9 cellular contexts compared by ENCODE assay signal in genomic region chr12:113359939-113360748, GRCh38. TPM values are rescaled to one million over a fixed set of nuclear protein-coding genes. Genes with fewer than 3 reads are reported as not detected.
DNase-seq lines count a peak whose midpoint lies in the region; ATAC-seq and TF ChIP-seq lines count a peak whose summit lies in the region.
"Had no signal": no experiment of that assay in that cellular context is flagged by ENCODE, and none has a peak within 500 bp of the region (broad histone marks: within the 10 kb centered on the region; RNA-seq: fewer than 3 reads in every experiment).

No MANE protein-coding gene starts in this region.

- CTCF ChIA-PET in GM10248 (lab: Yijun Ruan, JAX): interaction anchor here (1.0 to 1.1 kb wide), 2 partner anchors 10 to 11 kb away, joined by 3 read pairs; no protein-coding TSS in a partner anchor

- H3K27ac Mint-ChIP-seq in activated T-helper 2 cell treated with anti-CD3 and anti-CD28 coated beads, Interferon-gamma antibody, Interleukin-2, Interleukin-4, amounts not matched to agents 10 μg/mL and 5 μg/mL and 100 μg/mL, durations not matched to agents 14 hours and 24 hours and 36 hours: no peak overlapping the region

- H3K9me3 ChIP-seq in heart right ventricle (no peaks in the 10 kb centered on the region), upper lobe of left lung (no peaks in the 10 kb centered on the region)

- H3K4me3 ChIP-seq in heart right ventricle (peak overlapping the region in 6 of 10 donors; percentile 74 to 96 (median 91)), upper lobe of left lung (peak overlapping the region in 2 of 4 donors; percentile 11 to 71)

- H3K36me3 Mint-ChIP-seq in activated T-helper 2 cell treated with anti-CD3 and anti-CD28 coated beads, Interferon-gamma antibody, Interleukin-2, Interleukin-4, amounts not matched to agents 10 μg/mL and 5 μg/mL and 100 μg/mL, durations not matched to agents 14 hours and 24 hours and 36 hours (ENCODE audit: low read depth): peaks cover 3% of the 10 kb centered on the region

- peaks cover 5 to 36% (median 17%) of the 10 kb centered on the region in 9 donors for H3K4me1 ChIP-seq in heart right ventricle
- H3K4me1 ChIP-seq in upper lobe of left lung: peaks cover 10 to 25% (median 15%) of the 10 kb centered on the region in 4 donors

- ATAC-seq in heart right ventricle (no peak), upper lobe of left lung (ENCODE audit: low FRiP score in 2 of 2) (no peak)

- WGBS in heart right ventricle, 2 donors: 69 to 81% methylated on average over 9 of the region's 9 CpGs
- 68 to 80% methylated on average over 9 of the region's 9 CpGs for WGBS in upper lobe of left lung, 2 donors

- H3K4me3 Mint-ChIP-seq in activated T-helper 2 cell treated with anti-CD3 and anti-CD28 coated beads, Interferon-gamma antibody, Interleukin-2, Interleukin-4, amounts not matched to agents 10 μg/mL and 5 μg/mL and 100 μg/mL, durations not matched to agents 14 hours and 24 hours and 36 hours (ENCODE audit: low read depth): peak overlapping the region; percentile 85

- H3K27me3 ChIP-seq in heart right ventricle (no peaks in the 10 kb centered on the region), layer of hippocampus (ENCODE audit: control insufficient read depth, insufficient read depth, low read length) (no peaks in the 10 kb centered on the region), upper lobe of left lung (no peaks in the 10 kb centered on the region)

- POLR2A ChIA-PET in GM10248 (lab: Yijun Ruan, JAX): no interaction called here

- peak overlapping the region in 4 of 10 donors; percentile 87 to 95 (median 91) for H3K27ac ChIP-seq in heart right ventricle
- peak overlapping the region; percentile 90 for H3K27ac ChIP-seq in layer of hippocampus (ENCODE audit: low read depth, low read length)
- H3K27ac ChIP-seq in upper lobe of left lung: peak overlapping the region in 3 of 4 donors; percentile 13 to 91 (median 88)

- peak in 1 of 4 donors; percentile 12 for TF ChIP-seq POLR2A in upper lobe of left lung (IDR thresholded peaks at IDR 0.05)

- TF ChIP-seq CTCF in heart right ventricle (IDR thresholded peaks at IDR 0.05) (no peak), upper lobe of left lung (IDR thresholded peaks at IDR 0.05) (no peak), GM10248 (IDR thresholded peaks at IDR 0.05; ENCODE audit: control extremely low read depth, extremely low read depth, low read depth, missing control alignments) (no peak)

- TF ChIP-seq EP300 in upper lobe of left lung (IDR thresholded peaks at IDR 0.05): no peak

- intact Hi-C loops in heart right ventricle (cut with DNase I): no loop called here
- intact Hi-C loops in cardiac septum (cut with DNase I): loop anchor here (5.0 kb wide), 1 partner anchor 173 kb away; the partner anchor contains the start of genes DDX54 and RITA1
- intact Hi-C loops in activated T-helper 2 cell treated with anti-CD3 and anti-CD28 coated beads, Interferon-gamma antibody, Interleukin-2, Interleukin-4, amounts not matched to agents 10 μg/mL and 5 μg/mL and 100 μg/mL, durations not matched to agents 14 hours and 24 hours and 36 hours (cut with micrococcal nuclease): loop anchor here (2.0 to 5.0 kb wide), 3 partner anchors 63 to 153 kb away; partner anchors contain the start of genes SDSL and TPCN1

- peaks cover 0 to 9% (median 0%) of the 10 kb centered on the region in 9 donors for H3K36me3 ChIP-seq in heart right ventricle
- H3K36me3 ChIP-seq in upper lobe of left lung: no peaks in the 10 kb centered on the region

- H3K27me3 Mint-ChIP-seq in activated T-helper 2 cell treated with anti-CD3 and anti-CD28 coated beads, Interferon-gamma antibody, Interleukin-2, Interleukin-4, amounts not matched to agents 10 μg/mL and 5 μg/mL and 100 μg/mL, durations not matched to agents 14 hours and 24 hours and 36 hours (ENCODE audit: low read depth): peaks cover 1% of the 10 kb centered on the region

- H3K9me3 Mint-ChIP-seq in activated T-helper 2 cell treated with anti-CD3 and anti-CD28 coated beads, Interferon-gamma antibody, Interleukin-2, Interleukin-4, amounts not matched to agents 10 μg/mL and 5 μg/mL and 100 μg/mL, durations not matched to agents 14 hours and 24 hours and 36 hours: no peaks in the 10 kb centered on the region

- peaks cover 12% of the 10 kb centered on the region for H3K4me1 Mint-ChIP-seq in activated T-helper 2 cell treated with anti-CD3 and anti-CD28 coated beads, Interferon-gamma antibody, Interleukin-2, Interleukin-4, amounts not matched to agents 10 μg/mL and 5 μg/mL and 100 μg/mL, durations not matched to agents 14 hours and 24 hours and 36 hours (ENCODE audit: low read depth)

- no peak for DNase-seq in heart right ventricle
- no peak for DNase-seq in cardiac septum (ENCODE audit: low spot score)
- no peak for DNase-seq in activated T-helper 2 cell treated with anti-CD3 and anti-CD28 coated beads, Interferon-gamma antibody, Interleukin-2, Interleukin-4, amounts not matched to agents 10 μg/mL and 5 μg/mL and 100 μg/mL, durations not matched to agents 14 hours and 24 hours and 36 hours (ENCODE audit: low spot score)
- peak in 1 of 2 donors; percentile 35 for DNase-seq in upper lobe of left lung
- DNase-seq in germinal center (ENCODE audit: low spot score): no peak
- no peak for DNase-seq in GM10248 (ENCODE audit: extremely low spot score)
- DNase-seq in kidney glomerular epithelial cell (lab: John Stamatoyannopoulos, UW): no peak

RNA-seq across cellular contexts. Expression of gene PLBD2, which starts 1.8 kb away (rescaled TPM):
- total RNA-seq in heart right ventricle: 10 to 100 TPM; 24.7 to 53.9 (median 36.1) TPM
- 10 to 100 TPM; 13.0 to 20.0 TPM for polyA plus RNA-seq in heart right ventricle
- 30.8 TPM for total RNA-seq in cardiac septum
- total RNA-seq in activated T-helper 2 cell treated with anti-CD3 and anti-CD28 coated beads, Interferon-gamma antibody, Interleukin-2, Interleukin-4, amounts not matched to agents 10 μg/mL and 5 μg/mL and 100 μg/mL, durations not matched to agents 14 hours and 24 hours and 36 hours: 16.2 and 18.6 TPM in 2 replicates
- 10 to 100 TPM; 19.5 to 60.0 (median 46.4) TPM for total RNA-seq in upper lobe of left lung

RNA-seq across cellular contexts. Expression of gene SLC8B1, which starts 25.2 kb away (rescaled TPM):
- total RNA-seq in heart right ventricle: 10 to 100 TPM in 6 of 10 donors, 1 to 10 TPM in 4; 7.2 to 15.0 (median 11.9) TPM
- 10 to 100 TPM in 1 of 2 donors, 1 to 10 TPM in 1; 8.0 to 16.9 TPM for polyA plus RNA-seq in heart right ventricle
- total RNA-seq in cardiac septum: 11.0 TPM
- total RNA-seq in activated T-helper 2 cell treated with anti-CD3 and anti-CD28 coated beads, Interferon-gamma antibody, Interleukin-2, Interleukin-4, amounts not matched to agents 10 μg/mL and 5 μg/mL and 100 μg/mL, durations not matched to agents 14 hours and 24 hours and 36 hours: 20.8 and 23.5 TPM in 2 replicates
- total RNA-seq in upper lobe of left lung: 100 to 1,000 TPM in 1 of 6 donors, 10 to 100 TPM in 5; 35.9 to 189 (median 44.5) TPM

RNA-seq across cellular contexts. Expression of gene SDS, which starts 43.5 kb away (rescaled TPM):
- 1 to 10 TPM in 1 of 10 donors, under 1 TPM in 3, not detected in 6; 0.18 to 1.6 (median 0.45) TPM for total RNA-seq in heart right ventricle
- under 1 TPM in 1 of 2 donors, not detected in 1; 0.33 TPM for polyA plus RNA-seq in heart right ventricle
- total RNA-seq in cardiac septum: 0.81 TPM
- not detected in 2 replicates for total RNA-seq in activated T-helper 2 cell treated with anti-CD3 and anti-CD28 coated beads, Interferon-gamma antibody, Interleukin-2, Interleukin-4, amounts not matched to agents 10 μg/mL and 5 μg/mL and 100 μg/mL, durations not matched to agents 14 hours and 24 hours and 36 hours
- 1 to 10 TPM in 5 of 6 donors, under 1 TPM in 1; 1.00 to 4.0 (median 2.4) TPM for total RNA-seq in upper lobe of left lung
- total RNA-seq: T-helper 1 cell treated with Interleukin-12 subunit alpha and Interleukin-12 subunit beta and Interleukin-4 antibody, amounts not matched to agents 30 ng/mL and 1 ng/mL, for 36 hours had no signal

Comparison
In these comparisons a context has a peak if more than half of its experiments do, and no peak if none do; other contexts are left out.
1. intact Hi-C loops: an anchor here in cardiac septum (5.0 kb wide) and activated T-helper 2 cell treated with anti-CD3 and anti-CD28 coated beads, Interferon-gamma antibody, Interleukin-2, Interleukin-4, amounts not matched to agents 10 μg/mL and 5 μg/mL and 100 μg/mL, durations not matched to agents 14 hours and 24 hours and 36 hours (2.0 to 5.0 kb wide); none called in heart right ventricle.